ENCODE assay signal across 21 cellular contexts in genomic region chr16:79317521-79317920, GRCh38.
DNase-seq lines count a peak whose midpoint lies in the region; ATAC-seq and TF ChIP-seq lines count a peak whose summit lies in the region.
"Had no signal": no experiment of that assay in that cellular context is flagged by ENCODE, and none has a peak within 500 bp of the region (broad histone marks: within the 10 kb centered on the region; RNA-seq: fewer than 3 reads in every experiment).

No MANE protein-coding gene starts in this region.

- H3K36me3 Mint-ChIP-seq in activated CD4-positive, alpha-beta memory T cell treated with anti-CD3 and anti-CD28 coated beads for 36 hours: no peaks in the 10 kb centered on the region
- H3K36me3 Mint-ChIP-seq in activated CD4-positive, alpha-beta memory T cell treated with anti-CD3 and anti-CD28 coated beads, Interleukin-2, amount 10 ng/mL, durations not matched to agents 7 days and 5 days (ENCODE audit: low read depth): no peaks in the 10 kb centered on the region
- no peaks in the 10 kb centered on the region for H3K36me3 Mint-ChIP-seq in activated T-helper 2 cell treated with anti-CD3 and anti-CD28 coated beads, Interferon-gamma antibody, Interleukin-2, Interleukin-4, amounts not matched to agents 10 μg/mL and 5 μg/mL and 100 μg/mL, durations not matched to agents 14 hours and 24 hours and 36 hours (ENCODE audit: low read depth)
- H3K36me3 Mint-ChIP-seq: IgD-negative memory B cell had no signal

- CTCF ChIA-PET in activated CD4-positive, alpha-beta memory T cell treated with anti-CD3 and anti-CD28 coated beads for 36 hours (lab: Charles Lee): no interaction called here
- CTCF ChIA-PET in activated CD4-positive, alpha-beta memory T cell treated with anti-CD3 and anti-CD28 coated beads, Interleukin-2, amount 10 ng/mL, durations not matched to agents 7 days and 5 days (lab: Charles Lee): no interaction called here

- in situ Hi-C loops in GM13977 (cut with MboI; ENCODE audit: low pct_unique_long_range_greater_than_20kb, low sequenced_read_pairs, unreplicated experiment): no loop called here

- no peaks in the 10 kb centered on the region for H3K4me1 ChIP-seq in upper lobe of right lung
- H3K4me1 ChIP-seq: A549 had no signal

- peaks cover 2% of the 10 kb centered on the region for H3K27me3 Mint-ChIP-seq in activated CD4-positive, alpha-beta memory T cell treated with anti-CD3 and anti-CD28 coated beads for 36 hours
- no peaks in the 10 kb centered on the region for H3K27me3 Mint-ChIP-seq in activated CD4-positive, alpha-beta memory T cell treated with anti-CD3 and anti-CD28 coated beads, Interleukin-2, amount 10 ng/mL, durations not matched to agents 7 days and 5 days
- H3K27me3 Mint-ChIP-seq in activated T-helper 2 cell treated with anti-CD3 and anti-CD28 coated beads, Interferon-gamma antibody, Interleukin-2, Interleukin-4, amounts not matched to agents 10 μg/mL and 5 μg/mL and 100 μg/mL, durations not matched to agents 14 hours and 24 hours and 36 hours (ENCODE audit: low read depth): no peaks in the 10 kb centered on the region

- H3K27ac Mint-ChIP-seq in activated CD4-positive, alpha-beta memory T cell treated with anti-CD3 and anti-CD28 coated beads for 36 hours: peak overlapping the region; percentile 91
- no peak overlapping the region for H3K27ac Mint-ChIP-seq in activated CD4-positive, alpha-beta memory T cell treated with anti-CD3 and anti-CD28 coated beads, Interleukin-2, amount 10 ng/mL, durations not matched to agents 7 days and 5 days
- H3K27ac Mint-ChIP-seq in activated T-helper 2 cell treated with anti-CD3 and anti-CD28 coated beads, Interferon-gamma antibody, Interleukin-2, Interleukin-4, amounts not matched to agents 10 μg/mL and 5 μg/mL and 100 μg/mL, durations not matched to agents 14 hours and 24 hours and 36 hours: peak overlapping the region; percentile 89
- H3K27ac Mint-ChIP-seq: IgD-negative memory B cell had no signal

- no peaks in the 10 kb centered on the region for H3K27me3 ChIP-seq in H7 (ENCODE audit: control insufficient read depth, insufficient read depth, low read length)
- no peaks in the 10 kb centered on the region for H3K27me3 ChIP-seq in upper lobe of right lung

- intact Hi-C loops in activated CD4-positive, alpha-beta memory T cell treated with anti-CD3 and anti-CD28 coated beads for 36 hours (cut with micrococcal nuclease): loop anchor here (2.0 to 5.0 kb wide), 4 partner anchors 45 to 135 kb away; no protein-coding TSS in a partner anchor
- intact Hi-C loops in activated T-helper 2 cell treated with anti-CD3 and anti-CD28 coated beads, Interferon-gamma antibody, Interleukin-2, Interleukin-4, amounts not matched to agents 10 μg/mL and 5 μg/mL and 100 μg/mL, durations not matched to agents 14 hours and 24 hours and 36 hours (cut with micrococcal nuclease): loop anchor here (2.0 to 5.0 kb wide), 3 partner anchors 31 to 1265 kb away; no protein-coding TSS in a partner anchor
- intact Hi-C loops in upper lobe of right lung (cut with DNase I): no loop called here

- no peak overlapping the region for H3K27ac ChIP-seq in upper lobe of right lung
- H3K27ac ChIP-seq: A549, GM23248 had no signal

- no peak overlapping the region for H3K4me3 Mint-ChIP-seq in activated CD4-positive, alpha-beta memory T cell treated with anti-CD3 and anti-CD28 coated beads for 36 hours
- no peak overlapping the region for H3K4me3 Mint-ChIP-seq in activated CD4-positive, alpha-beta memory T cell treated with anti-CD3 and anti-CD28 coated beads, Interleukin-2, amount 10 ng/mL, durations not matched to agents 7 days and 5 days
- H3K4me3 Mint-ChIP-seq in activated T-helper 2 cell treated with anti-CD3 and anti-CD28 coated beads, Interferon-gamma antibody, Interleukin-2, Interleukin-4, amounts not matched to agents 10 μg/mL and 5 μg/mL and 100 μg/mL, durations not matched to agents 14 hours and 24 hours and 36 hours (ENCODE audit: low read depth): no peak overlapping the region

- H3K9me3 Mint-ChIP-seq in activated CD4-positive, alpha-beta memory T cell treated with anti-CD3 and anti-CD28 coated beads for 36 hours: no peaks in the 10 kb centered on the region
- H3K9me3 Mint-ChIP-seq in activated CD4-positive, alpha-beta memory T cell treated with anti-CD3 and anti-CD28 coated beads, Interleukin-2, amount 10 ng/mL, durations not matched to agents 7 days and 5 days: no peaks in the 10 kb centered on the region
- H3K9me3 Mint-ChIP-seq in activated T-helper 2 cell treated with anti-CD3 and anti-CD28 coated beads, Interferon-gamma antibody, Interleukin-2, Interleukin-4, amounts not matched to agents 10 μg/mL and 5 μg/mL and 100 μg/mL, durations not matched to agents 14 hours and 24 hours and 36 hours: no peaks in the 10 kb centered on the region
- H3K9me3 Mint-ChIP-seq: IgD-negative memory B cell had no signal

- no peaks in the 10 kb centered on the region for H3K9me3 ChIP-seq in upper lobe of right lung
- H3K9me3 ChIP-seq: A549 had no signal

- peaks cover 37% of the 10 kb centered on the region for H3K4me1 Mint-ChIP-seq in activated CD4-positive, alpha-beta memory T cell treated with anti-CD3 and anti-CD28 coated beads for 36 hours (ENCODE audit: low read depth)
- H3K4me1 Mint-ChIP-seq in activated CD4-positive, alpha-beta memory T cell treated with anti-CD3 and anti-CD28 coated beads, Interleukin-2, amount 10 ng/mL, durations not matched to agents 7 days and 5 days: peaks cover 34% of the 10 kb centered on the region
- peaks cover 42% of the 10 kb centered on the region for H3K4me1 Mint-ChIP-seq in activated T-helper 2 cell treated with anti-CD3 and anti-CD28 coated beads, Interferon-gamma antibody, Interleukin-2, Interleukin-4, amounts not matched to agents 10 μg/mL and 5 μg/mL and 100 μg/mL, durations not matched to agents 14 hours and 24 hours and 36 hours (ENCODE audit: low read depth)

- POLR2A ChIA-PET in activated CD4-positive, alpha-beta memory T cell treated with anti-CD3 and anti-CD28 coated beads for 36 hours (lab: Charles Lee): interaction anchor here (1.0 kb wide), 1 partner anchor 48 kb away, joined by 3 read pairs; no protein-coding TSS in a partner anchor
- POLR2A ChIA-PET in activated CD4-positive, alpha-beta memory T cell treated with anti-CD3 and anti-CD28 coated beads, Interleukin-2, amount 10 ng/mL, durations not matched to agents 7 days and 5 days (lab: Charles Lee): no interaction called here

- DNase-seq in activated CD4-positive, alpha-beta memory T cell treated with anti-CD3 and anti-CD28 coated beads for 36 hours: no peak
- no peak for DNase-seq in activated CD4-positive, alpha-beta memory T cell treated with anti-CD3 and anti-CD28 coated beads, Interleukin-2, amount 10 ng/mL, durations not matched to agents 7 days and 5 days
- peak; percentile 28 for DNase-seq in H7
- no peak for DNase-seq in activated T-helper 2 cell treated with anti-CD3 and anti-CD28 coated beads, Interferon-gamma antibody, Interleukin-2, Interleukin-4, amounts not matched to agents 10 μg/mL and 5 μg/mL and 100 μg/mL, durations not matched to agents 14 hours and 24 hours and 36 hours (ENCODE audit: low spot score)
- DNase-seq in kidney glomerular epithelial cell (lab: John Stamatoyannopoulos, UW): peak; percentile 3
- DNase-seq in GM13977 (ENCODE audit: low spot score): no peak
- DNase-seq in stimulated activated naive CD4-positive, alpha-beta T cell treated with Interleukin-2 at 50 U/mL for 16 hours (lab: John Stamatoyannopoulos, UW): no peak
- no peak for DNase-seq in upper lobe of right lung
- DNase-seq: C1 segment of cervical spinal cord, DND-41, GDM1, GM23248, Kasumi-1, MM.1S, NCI-H1105, NCI-H1694 treated with DMSO at 0.1 percent for 48 hours, NCI-H226, NCI-H524 treated with DMSO at 0.1 percent for 48 hours had no signal

- no peak overlapping the region for H3K4me3 ChIP-seq in H7 (ENCODE audit: insufficient read depth, low read depth, low read length)
- no peak overlapping the region for H3K4me3 ChIP-seq in upper lobe of right lung
- H3K4me3 ChIP-seq: A549, GM12878, GM23248 had no signal

- no peaks in the 10 kb centered on the region for H3K36me3 ChIP-seq in H7 (replicated peaks; ENCODE audit: control insufficient read depth, insufficient read depth, low read length)
- H3K36me3 ChIP-seq in upper lobe of right lung: no peaks in the 10 kb centered on the region

- no peak for TF ChIP-seq CTCF in GM13977 (IDR thresholded peaks at IDR 0.05; ENCODE audit: extremely low read depth, insufficient read depth, missing control alignments)
- no peak for TF ChIP-seq CTCF in upper lobe of right lung (IDR thresholded peaks at IDR 0.05)

- no peak for ATAC-seq in upper lobe of right lung
- ATAC-seq: A549, GM12878 had no signal

Comparison
In these comparisons a context has a peak if more than half of its experiments do, and no peak if none do; other contexts are left out.
1. DNase-seq: peak in H7 (single experiment) and kidney glomerular epithelial cell (single experiment); none in activated CD4-positive, alpha-beta memory T cell treated with anti-CD3 and anti-CD28 coated beads for 36 hours (single experiment), activated CD4-positive, alpha-beta memory T cell treated with anti-CD3 and anti-CD28 coated beads, Interleukin-2, amount 10 ng/mL, durations not matched to agents 7 days and 5 days (single experiment), activated T-helper 2 cell treated with anti-CD3 and anti-CD28 coated beads, Interferon-gamma antibody, Interleukin-2, Interleukin-4, amounts not matched to agents 10 μg/mL and 5 μg/mL and 100 μg/mL, durations not matched to agents 14 hours and 24 hours and 36 hours (single experiment), GM13977 (single experiment), stimulated activated naive CD4-positive, alpha-beta T cell treated with Interleukin-2 at 50 U/mL for 16 hours (single experiment) and upper lobe of right lung (single experiment).